Comparison of ENCODE assay signal across 8 cellular contexts in genomic region chr10:121926669-121927360, GRCh38. TPM values are rescaled to one million over a fixed set of nuclear protein-coding genes. Genes with fewer than 3 reads are reported as not detected.
DNase-seq lines count a peak whose midpoint lies in the region; TF ChIP-seq lines count a peak whose summit lies in the region.

No MANE protein-coding gene starts in this region.

- H3K9me3 ChIP-seq in Caco-2 (no peaks in the 10 kb centered on the region), HUES6 (ENCODE audit: control insufficient read depth, insufficient read depth, low read depth, low read length) (no peaks in the 10 kb centered on the region)

- CTCF ChIA-PET in Caco-2 (lab: Charles Lee) = interaction anchor here (1.2 kb wide), 1 partner anchor 49 kb away, joined by 3 read pairs; no protein-coding TSS in a partner anchor

- H3K9me3 Mint-ChIP-seq in Caco-2 (ENCODE audit: unreplicated experiment) = no peaks in the 10 kb centered on the region
- H3K9me3 Mint-ChIP-seq in activated T-helper 1 cell treated with anti-CD3 and anti-CD28 coated beads, Interleukin-12 subunit alpha, Interleukin-12 subunit beta, Interleukin-2, Interleukin-4 antibody, amounts not matched to agents 30 ng/mL and 10 ng/mL and 1 ng/mL, durations not matched to agents 14 hours and 24 hours and 36 hours = no peaks in the 10 kb centered on the region
- H3K9me3 Mint-ChIP-seq in glutamatergic neuron (ENCODE audit: unreplicated experiment) = peaks cover 5% of the 10 kb centered on the region

- peaks cover 33% of the 10 kb centered on the region for H3K4me1 Mint-ChIP-seq in Caco-2 (ENCODE audit: low read depth, unreplicated experiment)
- H3K4me1 Mint-ChIP-seq in activated T-helper 1 cell treated with anti-CD3 and anti-CD28 coated beads, Interleukin-12 subunit alpha, Interleukin-12 subunit beta, Interleukin-2, Interleukin-4 antibody, amounts not matched to agents 30 ng/mL and 10 ng/mL and 1 ng/mL, durations not matched to agents 14 hours and 24 hours and 36 hours (ENCODE audit: low read depth) = peaks cover 19% of the 10 kb centered on the region
- H3K4me1 Mint-ChIP-seq in glutamatergic neuron (ENCODE audit: low read depth, unreplicated experiment) = peaks cover 18% of the 10 kb centered on the region

- H3K27me3 Mint-ChIP-seq in Caco-2 (ENCODE audit: insufficient read depth, unreplicated experiment) (no peaks in the 10 kb centered on the region), glutamatergic neuron (ENCODE audit: unreplicated experiment) (peaks cover 8% of the 10 kb centered on the region)
- H3K27me3 Mint-ChIP-seq in activated T-helper 1 cell treated with anti-CD3 and anti-CD28 coated beads, Interleukin-12 subunit alpha, Interleukin-12 subunit beta, Interleukin-2, Interleukin-4 antibody, amounts not matched to agents 30 ng/mL and 10 ng/mL and 1 ng/mL, durations not matched to agents 14 hours and 24 hours and 36 hours (ENCODE audit: insufficient read depth) = no peaks in the 10 kb centered on the region

- BruUV-seq in Caco-2 (replicated peaks; lab: Mats Ljungman, UMichigan) = no TSS peak

- H3K9ac ChIP-seq in HUES6 (ENCODE audit: low read length) = peak overlapping the region; percentile 96

- DNase-seq in Caco-2 = no peak
- DNase-seq in GM19238 (ENCODE audit: insufficient read length, low spot score) = peak; percentile 29
- peak; percentile 12 for DNase-seq in activated T-helper 1 cell treated with anti-CD3 and anti-CD28 coated beads, Interleukin-12 subunit alpha, Interleukin-12 subunit beta, Interleukin-2, Interleukin-4 antibody, amounts not matched to agents 30 ng/mL and 10 ng/mL and 1 ng/mL, durations not matched to agents 14 hours and 24 hours and 36 hours (ENCODE audit: low spot score)
- DNase-seq in glutamatergic neuron = no peak
- peak; percentile 33 for DNase-seq in renal cortical epithelial cell (ENCODE audit: low read depth)
- no peak for DNase-seq in hippocampal formation (lab: John Stamatoyannopoulos, UW)
- no peak for DNase-seq in occipital lobe (lab: John Stamatoyannopoulos, UW)

- peak overlapping the region; percentile 92; the same call in 1 of the 2 replicates for H3K27ac ChIP-seq in HUES6 (ENCODE audit: low read depth, low read length)

- H3K36me3 Mint-ChIP-seq in Caco-2 (ENCODE audit: insufficient read depth, unreplicated experiment) = peaks cover 51% of the 10 kb centered on the region
- H3K36me3 Mint-ChIP-seq in activated T-helper 1 cell treated with anti-CD3 and anti-CD28 coated beads, Interleukin-12 subunit alpha, Interleukin-12 subunit beta, Interleukin-2, Interleukin-4 antibody, amounts not matched to agents 30 ng/mL and 10 ng/mL and 1 ng/mL, durations not matched to agents 14 hours and 24 hours and 36 hours (ENCODE audit: low read depth) = peaks cover 16% of the 10 kb centered on the region
- H3K36me3 Mint-ChIP-seq in glutamatergic neuron (ENCODE audit: unreplicated experiment) = no peaks in the 10 kb centered on the region

- H3K4me3 ChIP-seq in Caco-2 (ENCODE audit: low read depth, low read length) (peak overlapping the region; percentile 96), HUES6 (ENCODE audit: low read depth, low read length) (peak overlapping the region; percentile 70)

- no peaks in the 10 kb centered on the region for H3K27me3 ChIP-seq in Caco-2 (replicated peaks; ENCODE audit: control insufficient read depth, insufficient read depth, low read length)
- no peaks in the 10 kb centered on the region for H3K27me3 ChIP-seq in HUES6 (ENCODE audit: control insufficient read depth, insufficient read depth, low read length)

- H3K4me1 ChIP-seq in Caco-2 = peaks cover 47% of the 10 kb centered on the region
- 0 out of 2 replicates have a peak, but pooled peaks cover 4% of the 10 kb centered on the region for H3K4me1 ChIP-seq in HUES6 (ENCODE audit: control insufficient read depth, insufficient read depth, low read length)

- peak overlapping the region; percentile 82 for H3K4me3 Mint-ChIP-seq in Caco-2 (ENCODE audit: unreplicated experiment)
- peak overlapping the region; percentile 91 for H3K4me3 Mint-ChIP-seq in activated T-helper 1 cell treated with anti-CD3 and anti-CD28 coated beads, Interleukin-12 subunit alpha, Interleukin-12 subunit beta, Interleukin-2, Interleukin-4 antibody, amounts not matched to agents 30 ng/mL and 10 ng/mL and 1 ng/mL, durations not matched to agents 14 hours and 24 hours and 36 hours
- H3K4me3 Mint-ChIP-seq in glutamatergic neuron (ENCODE audit: unreplicated experiment) = peak overlapping the region; percentile 100

- TF ChIP-seq CTCF in Caco-2 (IDR thresholded peaks at IDR 0.05; ENCODE audit: insufficient read depth in 1 of 2, low read depth in 1 of 2, low read length in 1 of 2, severe bottlenecking in 1 of 2, unreplicated experiment in 1 of 2) = no peak
- no peak for TF ChIP-seq CTCF in glutamatergic neuron (IDR thresholded peaks at IDR 0.05; ENCODE audit: partially characterized antibody, unreplicated experiment)

- intact Hi-C loops in Caco-2 (cut with micrococcal nuclease; ENCODE audit: unreplicated experiment) = loop anchor here (5.0 kb wide), 2 partner anchors 125 to 200 kb away; no protein-coding TSS in a partner anchor
- intact Hi-C loops in activated T-helper 1 cell treated with anti-CD3 and anti-CD28 coated beads, Interleukin-12 subunit alpha, Interleukin-12 subunit beta, Interleukin-2, Interleukin-4 antibody, amounts not matched to agents 30 ng/mL and 10 ng/mL and 1 ng/mL, durations not matched to agents 14 hours and 24 hours and 36 hours (cut with micrococcal nuclease) = loop anchor here (5.0 to 10.0 kb wide), 2 partner anchors 1075 to 1228 kb away; partner anchors contain the start of genes BUB3 and WDR11

- POLR2A ChIA-PET in Caco-2 (lab: Charles Lee) = interaction anchor here (0.6 kb wide), 1 partner anchor 186 kb away, joined by 4 read pairs; no protein-coding TSS in a partner anchor

- H3K27ac Mint-ChIP-seq in Caco-2 (ENCODE audit: unreplicated experiment) = peak overlapping the region; percentile 97
- peak overlapping the region; percentile 93 for H3K27ac Mint-ChIP-seq in activated T-helper 1 cell treated with anti-CD3 and anti-CD28 coated beads, Interleukin-12 subunit alpha, Interleukin-12 subunit beta, Interleukin-2, Interleukin-4 antibody, amounts not matched to agents 30 ng/mL and 10 ng/mL and 1 ng/mL, durations not matched to agents 14 hours and 24 hours and 36 hours
- H3K27ac Mint-ChIP-seq in glutamatergic neuron (ENCODE audit: unreplicated experiment) = peak overlapping the region; percentile 96

- peaks cover 1% of the 10 kb centered on the region; the same call in 1 of the 2 replicates for H3K36me3 ChIP-seq in Caco-2 (ENCODE audit: control insufficient read depth, insufficient read depth, low read length)
- H3K36me3 ChIP-seq in HUES6 (ENCODE audit: control insufficient read depth, insufficient read depth, low read length) = peaks cover 13% of the 10 kb centered on the region

RNA-seq across cellular contexts. Expression of gene ATE1, which starts 1.0 kb away (rescaled TPM):
- total RNA-seq in Caco-2 (2022) = 75.2 and 76.9 TPM in 2 replicates
- total RNA-seq in activated T-helper 1 cell treated with anti-CD3 and anti-CD28 coated beads, Interleukin-12 subunit alpha, Interleukin-12 subunit beta, Interleukin-2, Interleukin-4 antibody, amounts not matched to agents 30 ng/mL and 10 ng/mL and 1 ng/mL, durations not matched to agents 14 hours and 24 hours and 36 hours = 37.5 and 40.2 TPM in 2 replicates
- total RNA-seq in glutamatergic neuron (ENCODE audit: unreplicated experiment) = 30.4 TPM
- total RNA-seq in renal cortical epithelial cell = 29.0 and 46.2 TPM in 2 replicates
- total RNA-seq in occipital lobe = 73.3 TPM

RNA-seq across cellular contexts. Expression of gene NSMCE4A, which starts 48.2 kb away (rescaled TPM):
- 106 and 111 TPM in 2 replicates for total RNA-seq in Caco-2 (2022)
- 77.2 and 79.1 TPM in 2 replicates for total RNA-seq in activated T-helper 1 cell treated with anti-CD3 and anti-CD28 coated beads, Interleukin-12 subunit alpha, Interleukin-12 subunit beta, Interleukin-2, Interleukin-4 antibody, amounts not matched to agents 30 ng/mL and 10 ng/mL and 1 ng/mL, durations not matched to agents 14 hours and 24 hours and 36 hours
- total RNA-seq in glutamatergic neuron (ENCODE audit: unreplicated experiment) = 42.4 TPM
- total RNA-seq in renal cortical epithelial cell = 22.8 and 30.7 TPM in 2 replicates
- 37.0 TPM for total RNA-seq in occipital lobe

Comparison
In these comparisons a context has a peak if more than half of its experiments do, and no peak if none do; other contexts are left out.
1. DNase-seq: peak in GM19238 (single experiment), activated T-helper 1 cell treated with anti-CD3 and anti-CD28 coated beads, Interleukin-12 subunit alpha, Interleukin-12 subunit beta, Interleukin-2, Interleukin-4 antibody, amounts not matched to agents 30 ng/mL and 10 ng/mL and 1 ng/mL, durations not matched to agents 14 hours and 24 hours and 36 hours (single experiment) and renal cortical epithelial cell (single experiment); none in Caco-2 (0 of 2), glutamatergic neuron (single experiment), hippocampal formation (0 of 2) and occipital lobe (single experiment).
2. Peak in every context shown above with its lines, with median percentiles within 50 percentile points of each other: H3K27ac Mint-ChIP-seq and H3K4me3 Mint-ChIP-seq.